24 cellular contexts compared by ENCODE assay signal in the genomic region with DNA sequence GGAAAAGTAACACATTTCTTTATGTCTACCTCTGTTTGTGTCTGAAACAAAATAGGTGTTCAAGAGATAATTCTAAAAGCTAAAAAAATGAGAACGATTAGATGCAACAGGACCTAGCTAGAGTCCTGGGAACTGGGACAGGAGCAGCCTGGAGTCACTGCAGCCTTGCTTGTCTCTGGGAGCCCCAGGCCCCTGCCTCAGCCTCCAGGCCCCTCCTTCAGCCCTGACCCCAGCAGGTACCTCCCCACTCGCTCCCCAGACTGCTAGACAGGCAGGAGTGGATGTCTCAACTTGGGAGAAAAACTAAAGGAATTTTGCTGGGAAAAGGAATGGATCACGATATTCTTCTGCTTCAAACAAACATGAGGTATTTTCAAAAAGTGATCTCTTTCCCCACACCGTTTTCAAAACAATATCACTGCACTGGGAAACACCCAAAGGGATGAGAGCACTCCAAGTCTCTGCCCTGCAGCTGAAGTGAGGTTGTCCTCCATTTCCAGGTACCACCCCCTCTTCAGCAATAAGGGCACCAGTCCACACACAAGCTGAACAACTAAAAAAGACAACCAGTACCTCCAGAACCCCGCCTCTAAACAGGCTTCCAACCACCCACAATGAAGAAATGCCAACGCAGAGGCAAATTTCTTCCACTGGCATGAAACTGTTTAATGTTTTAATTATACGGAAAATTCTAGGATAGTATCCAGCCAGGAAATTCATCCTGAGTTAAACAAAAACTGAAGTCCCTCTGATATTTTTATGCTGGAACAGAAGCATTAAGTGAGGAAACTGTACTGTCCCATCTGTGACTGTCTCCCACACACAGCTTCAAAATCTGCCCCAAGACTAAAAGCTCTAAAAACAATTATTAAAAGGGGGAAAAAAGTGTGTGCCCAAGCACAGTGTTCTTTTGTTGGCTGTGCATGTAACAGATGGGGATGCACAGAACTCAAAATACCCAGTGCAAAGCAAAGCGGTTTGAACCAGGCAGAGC. TPM values are rescaled to one million over a fixed set of nuclear protein-coding genes. Genes with fewer than 3 reads are reported as not detected.
DNase-seq lines count a peak whose midpoint lies in the region; ATAC-seq and TF ChIP-seq lines count a peak whose summit lies in the region.
"Had no signal": no experiment of that assay in that cellular context is flagged by ENCODE, and none has a peak within 500 bp of the region (broad histone marks: within the 10 kb centered on the region; RNA-seq: fewer than 3 reads in every experiment).

No MANE protein-coding gene starts in this region.

- no peak for TF ChIP-seq CTCF in heart left ventricle (IDR thresholded peaks at IDR 0.05)
- no peak for TF ChIP-seq CTCF in esophagus squamous epithelium (IDR thresholded peaks at IDR 0.05)
- TF ChIP-seq CTCF in osteocyte (IDR thresholded peaks at IDR 0.05), result no peak
- TF ChIP-seq CTCF in upper lobe of right lung (IDR thresholded peaks at IDR 0.05), result no peak

- peaks cover 0 to 6% (median 0%) of the 10 kb centered on the region in 12 donors for H3K4me1 ChIP-seq in heart left ventricle
- H3K4me1 ChIP-seq in esophagus squamous epithelium, result peaks cover 0 to 10% (median 6%) of the 10 kb centered on the region in 3 donors
- peaks cover 14% of the 10 kb centered on the region for H3K4me1 ChIP-seq in upper lobe of right lung

- H3K27ac Mint-ChIP-seq in osteocyte (ENCODE audit: unreplicated experiment), result no peak overlapping the region
- H3K27ac Mint-ChIP-seq: natural killer cell; stimulated activated memory B cell treated with anti-CD40 and anti-IgM and Interleukin-4, amounts not matched to agents 10 μg/mL and 1 μg/mL and 100 μg/mL, for 72 hours had no signal

- ATAC-seq in heart left ventricle, result peak in 1 of 4 donors; percentile 28
- peak; percentile 72 for ATAC-seq in upper lobe of right lung
- ATAC-seq: activated T-cell treated with anti-CD3 and anti-CD28 coated beads, Interleukin-2, amount 50 U/mL, for 4 hours; effector memory CD8-positive, alpha-beta T cell; esophagus mucosa; HCT116; natural killer cell; stimulated activated memory B cell treated with anti-CD40 and anti-IgM and Interleukin-4, amounts not matched to agents 10 μg/mL and 1 μg/mL and 100 μg/mL, for 72 hours had no signal

- DNase-seq in heart left ventricle, result no peak
- no peak for DNase-seq in cardiac septum (ENCODE audit: low spot score)
- DNase-seq in esophagus squamous epithelium (lab: John Stamatoyannopoulos, UW), result no peak
- peak; percentile 59 for DNase-seq in osteocyte (ENCODE audit: extremely low spot score, unreplicated experiment)
- DNase-seq in upper lobe of right lung, result no peak
- no peak for DNase-seq in HuH-7 (ENCODE audit: low spot score)
- no peak for DNase-seq in NCI-H2107 (lab: John Stamatoyannopoulos, UW)
- DNase-seq in activated T-cell treated with anti-CD3 and anti-CD28 coated beads, Interleukin-2, amount 50 U/mL, for 48 hours, result no peak
- DNase-seq: activated T-cell treated with anti-CD3 and anti-CD28 coated beads, Interleukin-2, amount 50 U/mL, for 4 hours; DMS153; effector memory CD8-positive, alpha-beta T cell; foreskin melanocyte; natural killer cell; NCI-H1092 treated with DMSO at 0.1 percent for 48 hours; NCI-H2029; stimulated activated CD4-positive, alpha-beta T cell treated with anti-CD3 and anti-CD28 coated beads, Interleukin-4, amount 100 ng/mL, for 4 hours; T-helper 2 cell had no signal

- H3K9me3 Mint-ChIP-seq in osteocyte (ENCODE audit: unreplicated experiment), result no peaks in the 10 kb centered on the region
- H3K9me3 Mint-ChIP-seq: activated T-cell treated with anti-CD3 and anti-CD28 coated beads, Interleukin-2, amount 50 U/mL, for 4 hours; brain; effector memory CD8-positive, alpha-beta T cell; natural killer cell; stimulated activated memory B cell treated with anti-CD40 and anti-IgM and Interleukin-4, amounts not matched to agents 10 μg/mL and 1 μg/mL and 100 μg/mL, for 72 hours had no signal

- H3K27ac ChIP-seq in heart left ventricle, result peak overlapping the region in 9 of 12 donors; percentile 9 to 74 (median 63)
- peak overlapping the region in 3 of 4 donors; percentile 41 to 76 (median 71) for H3K27ac ChIP-seq in esophagus squamous epithelium
- peak overlapping the region; percentile 67 for H3K27ac ChIP-seq in upper lobe of right lung
- H3K27ac ChIP-seq: hepatocyte, RWPE1, thoracic aorta had no signal

- 86 to 89% (median 88%) methylated on average over 8 of the region's 8 CpGs for WGBS in heart left ventricle, 4 donors
- WGBS in esophagus squamous epithelium, 2 donors, result 80% methylated on average over 8 of the region's 8 CpGs

- H3K27me3 Mint-ChIP-seq in osteocyte (ENCODE audit: unreplicated experiment), result no peaks in the 10 kb centered on the region
- H3K27me3 Mint-ChIP-seq: brain; effector memory CD8-positive, alpha-beta T cell; stimulated activated memory B cell treated with anti-CD40 and anti-IgM and Interleukin-4, amounts not matched to agents 10 μg/mL and 1 μg/mL and 100 μg/mL, for 72 hours had no signal

- intact Hi-C loops in heart left ventricle (cut with DNase I) (no loop called here), cardiac septum (cut with DNase I) (no loop called here), esophagus squamous epithelium (cut with DNase I) (no loop called here), upper lobe of right lung (cut with DNase I) (no loop called here)

- H3K4me3 ChIP-seq in heart left ventricle (no peak overlapping the region), esophagus squamous epithelium (no peak overlapping the region), upper lobe of right lung (no peak overlapping the region)
- H3K4me3 ChIP-seq: hepatocyte, thoracic aorta had no signal

- TF ChIP-seq POLR2A in heart left ventricle (IDR thresholded peaks at IDR 0.05) (no peak), esophagus squamous epithelium (IDR thresholded peaks at IDR 0.05) (no peak)

- no peaks in the 10 kb centered on the region for H3K4me1 Mint-ChIP-seq in osteocyte (ENCODE audit: unreplicated experiment)
- H3K4me1 Mint-ChIP-seq: brain; natural killer cell; stimulated activated memory B cell treated with anti-CD40 and anti-IgM and Interleukin-4, amounts not matched to agents 10 μg/mL and 1 μg/mL and 100 μg/mL, for 72 hours had no signal

- H3K4me3 Mint-ChIP-seq in osteocyte (ENCODE audit: unreplicated experiment), result no peak overlapping the region
- H3K4me3 Mint-ChIP-seq: activated T-cell treated with anti-CD3 and anti-CD28 coated beads, Interleukin-2, amount 50 U/mL, for 4 hours; brain; effector memory CD8-positive, alpha-beta T cell; natural killer cell; stimulated activated memory B cell treated with anti-CD40 and anti-IgM and Interleukin-4, amounts not matched to agents 10 μg/mL and 1 μg/mL and 100 μg/mL, for 72 hours had no signal

- H3K9me3 ChIP-seq in heart left ventricle (no peaks in the 10 kb centered on the region), esophagus squamous epithelium (no peaks in the 10 kb centered on the region), upper lobe of right lung (no peaks in the 10 kb centered on the region)
- H3K9me3 ChIP-seq: thoracic aorta had no signal

- peaks cover 2 to 100% (median 94%) of the 10 kb centered on the region in 9 donors for H3K36me3 ChIP-seq in heart left ventricle
- peaks cover 4 to 100% (median 26%) of the 10 kb centered on the region in 3 donors for H3K36me3 ChIP-seq in esophagus squamous epithelium
- H3K36me3 ChIP-seq in upper lobe of right lung, result peaks cover 80% of the 10 kb centered on the region

- H3K36me3 Mint-ChIP-seq in osteocyte (ENCODE audit: unreplicated experiment), result peaks cover 60% of the 10 kb centered on the region

- H3K27me3 ChIP-seq in heart left ventricle (no peaks in the 10 kb centered on the region), esophagus squamous epithelium (no peaks in the 10 kb centered on the region), upper lobe of right lung (no peaks in the 10 kb centered on the region)
- H3K27me3 ChIP-seq: hepatocyte had no signal

RNA-seq across cellular contexts. Expression of gene XPNPEP1, which starts 47.2 kb away (rescaled TPM):
- total RNA-seq in heart left ventricle (10 to 100 TPM; 30.5 to 77.0 (median 48.9) TPM), cardiac septum (43.5 TPM), esophagus squamous epithelium (10 to 100 TPM; 39.0 to 79.3 (median 60.1) TPM), osteocyte (74.5 and 86.5 TPM in 2 replicates), upper lobe of right lung (45.2 TPM)
- 10 to 100 TPM; 14.5 to 42.5 TPM for polyA plus RNA-seq in heart left ventricle
